ENCODE assay signal across 8 cellular contexts in genomic region chr3:42159706-42160472, GRCh38.
DNase-seq lines count a peak whose midpoint lies in the region; ATAC-seq, FAIRE-seq and TF ChIP-seq lines count a peak whose summit lies in the region.

No MANE protein-coding gene starts in this region.

- H3K36me3 ChIP-seq in HEK293 (ENCODE audit: control insufficient read depth in 2 of 2, insufficient read depth in 1 of 2, low read length in 2 of 2) = no peaks in the 10 kb centered on the region

- H3K4me1 ChIP-seq in HEK293 (ENCODE audit: control insufficient read depth, insufficient read depth, low read length) = 0 out of 2 replicates have a peak, but pooled peaks cover 4% of the 10 kb centered on the region

- no peaks in the 10 kb centered on the region for H3K9me3 ChIP-seq in HEK293 (ENCODE audit: control insufficient read depth, insufficient read depth, low read depth, low read length)
- no peaks in the 10 kb centered on the region for H3K9me3 ChIP-seq in iPS-18c (ENCODE audit: control insufficient read depth, insufficient read depth, low read length)

- no peaks in the 10 kb centered on the region for H3K27me3 Mint-ChIP-seq in activated naive CD8-positive, alpha-beta T cell treated with anti-CD3 and anti-CD28 coated beads, Interleukin-2, amount 10 ng/mL, durations not matched to agents 7 days and 5 days

- H3K4me3 ChIP-seq in HEK293 (ENCODE audit: low read depth, low read length) (peak overlapping the region; percentile 45), iPS-18c (ENCODE audit: insufficient read depth, low read depth, low read length) (peak overlapping the region; percentile 51)

- CTCF ChIA-PET in HEK293 (lab: Yijun Ruan, JAX) = interaction anchor here (0.7 to 1.2 kb wide), 2 partner anchors 15 to 30 kb away, joined by 4 read pairs; no protein-coding TSS in a partner anchor

- TF ChIP-seq POLR2A in GM12892 (IDR thresholded peaks at IDR 0.05; ENCODE audit: low read depth, low read length) = no peak

- no peak for FAIRE-seq in GM12892 (lab: Jason Lieb, UNC)

- POLR2A ChIA-PET in HEK293 (lab: Yijun Ruan, JAX) = interaction anchor here (0.6 to 1.0 kb wide), 3 partner anchors 20 to 961 kb away, joined by 3 to 7 read pairs (median 4); partner anchors contain the start of gene CTNNB1
- POLR2A ChIA-PET in activated naive CD8-positive, alpha-beta T cell treated with anti-CD3 and anti-CD28 coated beads, Interleukin-2, amount 10 ng/mL, durations not matched to agents 7 days and 5 days (lab: Charles Lee) = interaction anchor here (1.4 kb wide), 1 partner anchor 15 kb away, joined by 6 read pairs; no protein-coding TSS in a partner anchor

- DNase-seq in GM12892 (ENCODE audit: insufficient read length) (peak; percentile 23), NCI-H526 (lab: John Stamatoyannopoulos, UW) (peak; percentile 95), NCI-H128 (lab: John Stamatoyannopoulos, UW; ENCODE audit: unreplicated experiment) (no peak), NCI-H1694 (lab: John Stamatoyannopoulos, UW) (no peak)
- peak; percentile 64 for DNase-seq in activated naive CD8-positive, alpha-beta T cell treated with anti-CD3 and anti-CD28 coated beads, Interleukin-2, amount 10 ng/mL, durations not matched to agents 7 days and 5 days
- DNase-seq in stimulated activated CD4-positive, alpha-beta T cell treated with anti-CD3 and anti-CD28 coated beads, Interleukin-4, amount 100 ng/mL, for 24 hours = peak; percentile 6

- peak overlapping the region; percentile 76 for H3K4me3 Mint-ChIP-seq in activated naive CD8-positive, alpha-beta T cell treated with anti-CD3 and anti-CD28 coated beads, Interleukin-2, amount 10 ng/mL, durations not matched to agents 7 days and 5 days

- no peak overlapping the region; the same call in 1 of the 2 replicates for H3K27ac ChIP-seq in HEK293 (ENCODE audit: extremely low read depth, low read depth, low read length)

- peak overlapping the region; percentile 81 for H3K27ac Mint-ChIP-seq in activated naive CD8-positive, alpha-beta T cell treated with anti-CD3 and anti-CD28 coated beads, Interleukin-2, amount 10 ng/mL, durations not matched to agents 7 days and 5 days

- no peak for TF ChIP-seq CTCF in HEK293 (tag by site-specific recombination; IDR thresholded peaks at IDR 0.05)

- H3K36me3 Mint-ChIP-seq in activated naive CD8-positive, alpha-beta T cell treated with anti-CD3 and anti-CD28 coated beads, Interleukin-2, amount 10 ng/mL, durations not matched to agents 7 days and 5 days = peaks cover 5% of the 10 kb centered on the region

- no peaks in the 10 kb centered on the region for H3K9me3 Mint-ChIP-seq in activated naive CD8-positive, alpha-beta T cell treated with anti-CD3 and anti-CD28 coated beads, Interleukin-2, amount 10 ng/mL, durations not matched to agents 7 days and 5 days

- peaks cover 40% of the 10 kb centered on the region for H3K4me1 Mint-ChIP-seq in activated naive CD8-positive, alpha-beta T cell treated with anti-CD3 and anti-CD28 coated beads, Interleukin-2, amount 10 ng/mL, durations not matched to agents 7 days and 5 days

- peak; percentile 92 for ATAC-seq in activated naive CD8-positive, alpha-beta T cell treated with anti-CD3 and anti-CD28 coated beads, Interleukin-2, amount 10 ng/mL, durations not matched to agents 7 days and 5 days (ENCODE audit: low read depth)

TF ChIP-seq in HEK293, 187 proteins besides CTCF, POLR2A, EP300 and RAD21 (continues in another document):
- TF ChIP-seq ZNF341 (tag by site-specific recombination; IDR thresholded peaks at IDR 0.05; ENCODE audit: low read depth) (peak; percentile 27; the same call in 1 of the 2 replicates), GLIS1 (tag by site-specific recombination; IDR thresholded peaks at IDR 0.05) (peak; percentile 63; the same call in 1 of the 2 replicates), ZEB2 (tag by site-specific recombination; IDR thresholded peaks at IDR 0.05) (peak; percentile 20; the same call in 1 of the 2 replicates), ZBTB8A (tag by site-specific recombination; IDR thresholded peaks at IDR 0.05) (peak; percentile 37; the same call in 1 of the 2 replicates), SP7 (tag by site-specific recombination; IDR thresholded peaks at IDR 0.05) (0 out of 2 replicates have a peak, but pooled peaks have one; percentile 17), HIC1 (tag by site-specific recombination; IDR thresholded peaks at IDR 0.05) (no peak), ZNF830 (tag by site-specific recombination; IDR thresholded peaks at IDR 0.05; ENCODE audit: low read depth) (no peak), KLF1 (tag by site-specific recombination; IDR thresholded peaks at IDR 0.05) (peak; percentile 55; the same call in 1 of the 2 replicates), KLF9 (tag by site-specific recombination; IDR thresholded peaks at IDR 0.05; ENCODE audit: low read depth) (0 out of 2 replicates have a peak, but pooled peaks have one; percentile 32), ZNF423 (tag by site-specific recombination; IDR thresholded peaks at IDR 0.05) (no peak), ZNF529 (tag by site-specific recombination; IDR thresholded peaks at IDR 0.05; ENCODE audit: insufficient replicate concordance) (no peak), ZBTB20 (tag by site-specific recombination; IDR thresholded peaks at IDR 0.05) (peak; percentile 13; the same call in 1 of the 2 replicates), ZNF677 (tag by site-specific recombination; IDR thresholded peaks at IDR 0.05) (no peak), SP3 (tag by site-specific recombination; IDR thresholded peaks at IDR 0.05) (peak; percentile 57; the same call in 1 of the 2 replicates), SP2 (tag by site-specific recombination; IDR thresholded peaks at IDR 0.05) (peak; percentile 54), FEZF1 (tag by site-specific recombination; IDR thresholded peaks at IDR 0.05) (no peak), KLF17 (tag by site-specific recombination; IDR thresholded peaks at IDR 0.05) (no peak), ZNF248 (tag by site-specific recombination; IDR thresholded peaks at IDR 0.05) (no peak), PRDM10 (tag by site-specific recombination; IDR thresholded peaks at IDR 0.05) (peak; percentile 97), MEIS1 (CRISPR knock-in tag; IDR thresholded peaks at IDR 0.05; ENCODE audit: borderline replicate concordance) (no peak), ZIC2 (tag by site-specific recombination; IDR thresholded peaks at IDR 0.05) (0 out of 2 replicates have a peak, but pooled peaks have one; percentile 23), GLIS2 (tag by site-specific recombination; IDR thresholded peaks at IDR 0.05) (peak; percentile 54; the same call in 1 of the 2 replicates), ZNF560 (tag by site-specific recombination; IDR thresholded peaks at IDR 0.05; ENCODE audit: borderline replicate concordance) (no peak), ZNF626 (tag by site-specific recombination; IDR thresholded peaks at IDR 0.05) (no peak), ZNF843 (tag by site-specific recombination; IDR thresholded peaks at IDR 0.05) (no peak)

Comparison
In these comparisons a context has a peak if more than half of its experiments do, and no peak if none do; other contexts are left out.
1. DNase-seq: peak in GM12892 (single experiment), NCI-H526 (2 of 2), activated naive CD8-positive, alpha-beta T cell treated with anti-CD3 and anti-CD28 coated beads, Interleukin-2, amount 10 ng/mL, durations not matched to agents 7 days and 5 days (single experiment) and stimulated activated CD4-positive, alpha-beta T cell treated with anti-CD3 and anti-CD28 coated beads, Interleukin-4, amount 100 ng/mL, for 24 hours (single experiment); none in NCI-H128 (single experiment) and NCI-H1694 (single experiment).